9 cellular contexts compared by ENCODE assay signal in genomic region chr9:5486988-5487387, GRCh38. TPM values are rescaled to one million over a fixed set of nuclear protein-coding genes. Genes with fewer than 3 reads are reported as not detected.
"Had no signal": no experiment of that assay in that cellular context is flagged by ENCODE, and none has a peak within 500 bp of the region (broad histone marks: within the 10 kb centered on the region; RNA-seq: fewer than 3 reads in every experiment).

No MANE protein-coding gene starts in this region.

- FAIRE-seq: G401.6, GM12878, GM12891, GM12892, GM18507, GM19239 had no signal

- H3K4me3 ChIP-seq: GM12878 had no signal

- DNase-seq: GDM1, GF-D8 had no signal

- ATAC-seq: GM12878 had no signal

RNA-seq across cellular contexts. Expression of gene PDCD1LG2, which starts 23.3 kb away (rescaled TPM):
- total RNA-seq: G401 had no signal

RNA-seq across cellular contexts. Expression of gene CD274, which starts 36.6 kb away (rescaled TPM):
- total RNA-seq: G401 had no signal
